1 cellular context compared by ENCODE assay signal in the genomic region with DNA sequence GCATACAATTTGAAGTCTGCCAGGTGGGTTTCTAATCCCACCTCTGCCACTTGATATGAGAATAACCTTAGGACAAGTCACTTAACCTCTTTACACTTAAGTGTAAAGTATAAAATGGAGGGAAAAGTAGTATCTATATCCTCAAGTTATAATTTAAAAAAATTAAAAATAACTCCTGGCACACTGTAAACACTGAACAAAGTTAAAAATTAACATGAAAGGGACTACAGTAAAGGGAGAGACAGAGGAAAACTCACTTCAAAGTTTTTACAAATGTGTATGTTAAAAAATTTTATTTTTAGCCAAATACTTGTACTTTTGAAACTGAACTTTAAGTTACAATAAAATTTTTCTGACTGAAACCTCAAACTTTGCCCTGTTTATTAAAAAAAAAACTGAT.
TF ChIP-seq lines count a peak whose summit lies in the region.

No MANE protein-coding gene starts in this region.

TF ChIP-seq in HepG2, 621 proteins besides CTCF, POLR2A, EP300 and RAD21 (continued from another document):
- TF ChIP-seq, protein P1, sequence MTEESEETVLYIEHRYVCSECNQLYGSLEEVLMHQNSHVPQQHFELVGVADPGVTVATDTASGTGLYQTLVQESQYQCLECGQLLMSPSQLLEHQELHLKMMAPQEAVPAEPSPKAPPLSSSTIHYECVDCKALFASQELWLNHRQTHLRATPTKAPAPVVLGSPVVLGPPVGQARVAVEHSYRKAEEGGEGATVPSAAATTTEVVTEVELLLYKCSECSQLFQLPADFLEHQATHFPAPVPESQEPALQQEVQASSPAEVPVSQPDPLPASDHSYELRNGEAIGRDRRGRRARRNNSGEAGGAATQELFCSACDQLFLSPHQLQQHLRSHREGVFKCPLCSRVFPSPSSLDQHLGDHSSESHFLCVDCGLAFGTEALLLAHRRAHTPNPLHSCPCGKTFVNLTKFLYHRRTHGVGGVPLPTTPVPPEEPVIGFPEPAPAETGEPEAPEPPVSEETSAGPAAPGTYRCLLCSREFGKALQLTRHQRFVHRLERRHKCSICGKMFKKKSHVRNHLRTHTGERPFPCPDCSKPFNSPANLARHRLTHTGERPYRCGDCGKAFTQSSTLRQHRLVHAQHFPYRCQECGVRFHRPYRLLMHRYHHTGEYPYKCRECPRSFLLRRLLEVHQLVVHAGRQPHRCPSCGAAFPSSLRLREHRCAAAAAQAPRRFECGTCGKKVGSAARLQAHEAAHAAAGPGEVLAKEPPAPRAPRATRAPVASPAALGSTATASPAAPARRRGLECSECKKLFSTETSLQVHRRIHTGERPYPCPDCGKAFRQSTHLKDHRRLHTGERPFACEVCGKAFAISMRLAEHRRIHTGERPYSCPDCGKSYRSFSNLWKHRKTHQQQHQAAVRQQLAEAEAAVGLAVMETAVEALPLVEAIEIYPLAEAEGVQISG (CRISPR knock-in tag; IDR thresholded peaks at IDR 0.05), result no peak
- TF ChIP-seq ZNF7 (CRISPR knock-in tag; IDR thresholded peaks at IDR 0.05), result no peak
- TF ChIP-seq ZNF484 (CRISPR knock-in tag; IDR thresholded peaks at IDR 0.05; ENCODE audit: borderline replicate concordance, low read depth), result no peak
